In genomic region chr7:56062382-56062781, GRCh38 we compare ENCODE assay signal across 8 cellular contexts. TPM values are rescaled to one million over a fixed set of nuclear protein-coding genes. Genes with fewer than 3 reads are reported as not detected.
DNase-seq lines count a peak whose midpoint lies in the region; ATAC-seq, FAIRE-seq and TF ChIP-seq lines count a peak whose summit lies in the region.
"Had no signal": no experiment of that assay in that cellular context is flagged by ENCODE, and none has a peak within 500 bp of the region (broad histone marks: within the 10 kb centered on the region; RNA-seq: fewer than 3 reads in every experiment).

No MANE protein-coding gene starts in this region.

- H3F3A ChIP-seq in GM23248 (ENCODE audit: insufficient read depth) (peaks cover 63% of the 10 kb centered on the region), PC-3 (ENCODE audit: low read length, unreplicated experiment) (peaks cover 39% of the 10 kb centered on the region)

- no peak for TF ChIP-seq CTCF in PC-3 (conservative IDR thresholded peaks at IDR 0.05; ENCODE audit: low read depth, low read length)
- no peak for TF ChIP-seq CTCF in brain (conservative IDR thresholded peaks at IDR 0.05)
- TF ChIP-seq CTCF in omental fat pad (IDR thresholded peaks at IDR 0.05), result no peak
- TF ChIP-seq CTCF in esophagus squamous epithelium (IDR thresholded peaks at IDR 0.05), result no peak
- no peak for TF ChIP-seq CTCF in kidney (IDR thresholded peaks at IDR 0.05; ENCODE audit: borderline replicate concordance, extremely low read depth, insufficient read depth)

- CTCF ChIA-PET in PC-3 (lab: Charles Lee), result no interaction called here

- no peak overlapping the region for H3K4me3 ChIP-seq in GM23248
- H3K4me3 ChIP-seq in PC-3 (ENCODE audit: low read length), result no peak overlapping the region
- H3K4me3 ChIP-seq in esophagus squamous epithelium, result no peak overlapping the region
- H3K4me3 ChIP-seq in kidney (ENCODE audit: low read length in 2 of 2), result no peak overlapping the region

- peak overlapping the region; percentile 62 for H3K4me2 ChIP-seq in GM23248 (ENCODE audit: unreplicated experiment)
- H3K4me2 ChIP-seq in PC-3 (ENCODE audit: low read length), result peak overlapping the region; percentile 18

- H3K9me3 ChIP-seq in GM23248 (ENCODE audit: low read depth), result no peaks in the 10 kb centered on the region
- no peaks in the 10 kb centered on the region for H3K9me3 ChIP-seq in PC-3 (ENCODE audit: low read length)
- no peaks in the 10 kb centered on the region for H3K9me3 ChIP-seq in esophagus squamous epithelium
- no peaks in the 10 kb centered on the region for H3K9me3 ChIP-seq in kidney (ENCODE audit: control insufficient read depth in 1 of 2, low read length in 2 of 2)

- H4K20me1 ChIP-seq in GM23248 (ENCODE audit: insufficient read depth) (no peaks in the 10 kb centered on the region), PC-3 (ENCODE audit: low read length) (peaks cover 9% of the 10 kb centered on the region; the same call in 1 of the 2 replicates)

- POLR2A ChIA-PET in PC-3 (lab: Charles Lee; ENCODE audit: unreplicated experiment), result no interaction called here

- no peaks in the 10 kb centered on the region for H3K9me2 ChIP-seq in GM23248 (ENCODE audit: insufficient read depth)
- no peaks in the 10 kb centered on the region for H3K9me2 ChIP-seq in PC-3 (replicated peaks; ENCODE audit: low read length)

- H3K4me1 ChIP-seq in GM23248 (ENCODE audit: insufficient read depth), result peaks cover 31% of the 10 kb centered on the region
- H3K4me1 ChIP-seq in PC-3 (ENCODE audit: insufficient read depth, low read length), result peaks cover 49% of the 10 kb centered on the region
- H3K4me1 ChIP-seq in esophagus squamous epithelium, result peaks cover 0 to 36% (median 12%) of the 10 kb centered on the region in 3 donors
- H3K4me1 ChIP-seq in kidney (ENCODE audit: control insufficient read depth in 1 of 2, insufficient read depth in 1 of 2, low read depth in 1 of 2, low read length in 2 of 2), result peaks cover 0 to 3% of the 10 kb centered on the region in 2 donors

- peaks cover 59% of the 10 kb centered on the region for H3K36me3 Mint-ChIP-seq in brain

- no TSS peak for BruUV-seq in PC-3 (replicated peaks; lab: Mats Ljungman, UMichigan)

- H3K9ac ChIP-seq in GM23248 (peak overlapping the region; percentile 17; the same call in 1 of the 2 replicates), PC-3 (ENCODE audit: low read length) (no peak overlapping the region), kidney (ENCODE audit: low read length in 2 of 2) (no peak overlapping the region)

- H3K9me3 Mint-ChIP-seq in brain, result peaks cover 0 to 4% (median 0%) of the 10 kb centered on the region in 5 experiments
- H3K9me3 Mint-ChIP-seq: effector memory CD8-positive, alpha-beta T cell had no signal

- peak; percentile 75 for DNase-seq in GM23248
- DNase-seq in PC-3, result peak; percentile 69
- no peak for DNase-seq in omental fat pad (ENCODE audit: low spot score)
- DNase-seq in SKM-1 (lab: John Stamatoyannopoulos, UW; ENCODE audit: unreplicated experiment), result no peak
- no peak for DNase-seq in esophagus squamous epithelium (lab: John Stamatoyannopoulos, UW)
- no peak for DNase-seq in kidney
- DNase-seq: effector memory CD8-positive, alpha-beta T cell had no signal

- FAIRE-seq in kidney (lab: Jason Lieb, UNC), result no peak

- peaks cover 37% of the 10 kb centered on the region for H3K36me3 ChIP-seq in GM23248 (ENCODE audit: low read depth)
- peaks cover 51% of the 10 kb centered on the region for H3K36me3 ChIP-seq in PC-3 (ENCODE audit: low read depth, low read length)
- peaks cover 0 to 65% (median 32%) of the 10 kb centered on the region in 3 donors for H3K36me3 ChIP-seq in esophagus squamous epithelium
- H3K36me3 ChIP-seq in kidney (ENCODE audit: control insufficient read depth in 1 of 2, insufficient read depth in 2 of 2, low read length in 2 of 2), result peaks cover 26 to 41% of the 10 kb centered on the region in 2 donors

- H2AFZ ChIP-seq in GM23248 (no peak overlapping the region), PC-3 (ENCODE audit: low read length) (no peak overlapping the region)

- H3K79me2 ChIP-seq in GM23248 (ENCODE audit: insufficient read depth) (peaks cover 52% of the 10 kb centered on the region), PC-3 (ENCODE audit: low read length) (peaks cover 27% of the 10 kb centered on the region)

- no peak for TF ChIP-seq POLR2A in esophagus squamous epithelium (IDR thresholded peaks at IDR 0.05)

- H3K27me3 ChIP-seq in GM23248 (replicated peaks; ENCODE audit: insufficient read depth) (no peaks in the 10 kb centered on the region), PC-3 (ENCODE audit: low read length) (no peaks in the 10 kb centered on the region), esophagus squamous epithelium (no peaks in the 10 kb centered on the region)

- 37 to 40% methylated on average over 2 of the region's 2 CpGs for WGBS in GM23248 (ENCODE audit: low coverage in 1 of 2, low lambda C conversion rate in 2 of 2, missing lambda C conversion rate in 2 of 2), 2 experiments
- 57 to 61% methylated on average over 2 of the region's 2 CpGs for WGBS in esophagus squamous epithelium, 2 donors

- H3K27me3 Mint-ChIP-seq in brain, result peaks cover 7% of the 10 kb centered on the region
- H3K27me3 Mint-ChIP-seq: effector memory CD8-positive, alpha-beta T cell had no signal

- peaks cover 26% of the 10 kb centered on the region for H3K4me1 Mint-ChIP-seq in brain

- in situ Hi-C loops in GM23248 (cut with MboI), result loop anchor here (25.0 kb wide), 1 partner anchor 1300 kb away; the partner anchor contains the start of gene SEC61G

- H3K27ac ChIP-seq in GM23248 (peak overlapping the region; percentile 86), PC-3 (ENCODE audit: low read length) (peak overlapping the region; percentile 36), esophagus squamous epithelium (peak overlapping the region in 2 of 4 donors; percentile 2 to 3), kidney (ENCODE audit: low read depth in 2 of 2, low read length in 2 of 2) (no peak overlapping the region)

- intact Hi-C loops in PC-3 (cut with micrococcal nuclease) (loop anchor here (1.0 kb wide), 1 partner anchor 11 kb away; the partner anchor contains the start of genes CCT6A and PSPH), esophagus squamous epithelium (cut with DNase I) (no loop called here), kidney (cut with DNase I) (no loop called here)

- peak; percentile 55 for ATAC-seq in PC-3
- ATAC-seq in omental fat pad (ENCODE audit: low FRiP score), result peak; percentile 19
- ATAC-seq: effector memory CD8-positive, alpha-beta T cell had no signal

- peak overlapping the region in 4 of 5 experiments; percentile 5 to 63 (median 42) for H3K27ac Mint-ChIP-seq in brain

- H3K4me3 Mint-ChIP-seq in brain, result peak overlapping the region in 4 of 5 experiments; percentile 5 to 71 (median 12)

RNA-seq across cellular contexts. Expression of gene SUMF2, which starts 1.7 kb away (rescaled TPM):
- total RNA-seq in GM23248 (2014; rRNA removed; shearing (Covaris generic)), result 186 and 206 TPM in 2 replicates
- 188 and 200 TPM in 2 replicates for polyA plus RNA-seq in GM23248 (2016; fragmentation: Nextera tagmentation; extraction: Ambion mirVana)
- 57.4 and 65.6 TPM in 2 replicates for total RNA-seq in PC-3 (2014; rRNA removed)
- 140 TPM for polyA plus RNA-seq in brain (ENCODE audit: insufficient read depth, low read depth, low replicate concordance)
- total RNA-seq in omental fat pad, result 100 to 1,000 TPM in 3 of 4 donors, 10 to 100 TPM in 1; 87.8 to 136 (median 123) TPM
- 10 to 100 TPM; 50.3 to 88.1 (median 69.9) TPM for total RNA-seq in esophagus squamous epithelium
- total RNA-seq in kidney, result 202 TPM
- 175 TPM for polyA plus RNA-seq in kidney (ENCODE audit: insufficient read depth, low read depth, low replicate concordance)

RNA-seq across cellular contexts. Expression of gene CCT6A, which starts 10.8 kb away (rescaled TPM):
- 113 and 147 TPM in 2 replicates for total RNA-seq in GM23248 (2014; rRNA removed; shearing (Covaris generic))
- polyA plus RNA-seq in GM23248 (2016; fragmentation: Nextera tagmentation; extraction: Ambion mirVana), result 137 and 148 TPM in 2 replicates
- total RNA-seq in PC-3 (2014; rRNA removed), result 316 and 338 TPM in 2 replicates
- 152 TPM for polyA plus RNA-seq in brain (ENCODE audit: insufficient read depth, low read depth, low replicate concordance)
- 100 to 1,000 TPM in 2 of 4 donors, 10 to 100 TPM in 2; 68.9 to 150 (median 106) TPM for total RNA-seq in omental fat pad
- total RNA-seq in esophagus squamous epithelium, result 100 to 1,000 TPM in 3 of 4 donors, 10 to 100 TPM in 1; 60.6 to 163 (median 133) TPM
- 92.8 TPM for total RNA-seq in kidney
- polyA plus RNA-seq in kidney (ENCODE audit: insufficient read depth, low read depth, low replicate concordance), result 124 TPM

RNA-seq across cellular contexts. Expression of gene PSPH, which starts 11.1 kb away (rescaled TPM):
- total RNA-seq in GM23248 (2014; rRNA removed; shearing (Covaris generic)), result 62.5 and 68.6 TPM in 2 replicates
- polyA plus RNA-seq in GM23248 (2016; fragmentation: Nextera tagmentation; extraction: Ambion mirVana) (34.5 and 39.1 TPM in 2 replicates), brain (ENCODE audit: insufficient read depth, low read depth, low replicate concordance) (52.3 TPM), kidney (ENCODE audit: insufficient read depth, low read depth, low replicate concordance) (17.8 TPM)
- total RNA-seq in PC-3 (2014; rRNA removed) (54.0 and 66.3 TPM in 2 replicates), omental fat pad (10 to 100 TPM in 3 of 4 donors, 1 to 10 TPM in 1; 6.8 to 12.5 (median 11.2) TPM), esophagus squamous epithelium (10 to 100 TPM; 13.9 to 46.7 (median 27.9) TPM), kidney (9.0 TPM)

RNA-seq across cellular contexts. Expression of gene PHKG1, which starts 30.4 kb away (rescaled TPM):
- 0.32 and 1.3 TPM in 2 replicates for total RNA-seq in GM23248 (2014; rRNA removed; shearing (Covaris generic))
- polyA plus RNA-seq in GM23248 (2016; fragmentation: Nextera tagmentation; extraction: Ambion mirVana) (0.41 TPM in 1 of 2 replicates, not detected in the other), brain (ENCODE audit: insufficient read depth, low read depth, low replicate concordance) (3.8 TPM), kidney (ENCODE audit: insufficient read depth, low read depth, low replicate concordance) (not detected)
- total RNA-seq in PC-3 (2014; rRNA removed) (0.75 and 1.3 TPM in 2 replicates), omental fat pad (1 to 10 TPM in 1 of 4 donors, under 1 TPM in 3; 0.31 to 1.4 (median 0.80) TPM), esophagus squamous epithelium (1 to 10 TPM in 1 of 4 donors, under 1 TPM in 2, not detected in 1; 0.31 to 2.7 (median 0.57) TPM), kidney (0.91 TPM)

RNA-seq across cellular contexts. Expression of gene CHCHD2, which starts 43.9 kb away (rescaled TPM):
- 307 and 392 TPM in 2 replicates for total RNA-seq in GM23248 (2014; rRNA removed; shearing (Covaris generic))
- polyA plus RNA-seq in GM23248 (2016; fragmentation: Nextera tagmentation; extraction: Ambion mirVana) (508 and 511 TPM in 2 replicates), brain (ENCODE audit: insufficient read depth, low read depth, low replicate concordance) (960 TPM), kidney (ENCODE audit: insufficient read depth, low read depth, low replicate concordance) (763 TPM)
- total RNA-seq in PC-3 (2014; rRNA removed) (499 and 578 TPM in 2 replicates), omental fat pad (100 to 1,000 TPM; 287 to 328 (median 295) TPM), esophagus squamous epithelium (100 to 1,000 TPM; 296 to 475 (median 347) TPM), kidney (261 TPM)

Comparison
In these comparisons a context has a peak if more than half of its experiments do, and no peak if none do; other contexts are left out.
1. DNase-seq: peak in GM23248 (single experiment) and PC-3 (single experiment); none in omental fat pad (single experiment), SKM-1 (single experiment), esophagus squamous epithelium (single experiment) and kidney (single experiment).
2. H3K27ac ChIP-seq: peak in GM23248 (single experiment) and PC-3 (single experiment); none in kidney (0 of 2).